Comparison of ENCODE assay signal across 1 cellular context in genomic region chr1:154427173-154428139, GRCh38.
TF ChIP-seq lines count a peak whose summit lies in the region.

No MANE protein-coding gene starts in this region.

TF ChIP-seq in HepG2, 621 proteins besides CTCF, POLR2A, EP300 and RAD21 (continued from another document and continues in another):
- no peak for TF ChIP-seq ZBTB37 (CRISPR knock-in tag; IDR thresholded peaks at IDR 0.05)
- TF ChIP-seq ZNF44 (CRISPR knock-in tag; IDR thresholded peaks at IDR 0.05): 0 out of 2 replicates have a peak, but pooled peaks have one; percentile 79
- no peak for TF ChIP-seq SMAD1 (CRISPR knock-in tag; IDR thresholded peaks at IDR 0.05; ENCODE audit: borderline replicate concordance, low read depth)
- TF ChIP-seq ZNF772 (CRISPR knock-in tag; IDR thresholded peaks at IDR 0.05): 0 out of 2 replicates have a peak, but pooled peaks have one; percentile 37
- TF ChIP-seq FUBP1 (CRISPR knock-in tag; IDR thresholded peaks at IDR 0.05; ENCODE audit: borderline replicate concordance): no peak
- no peak for TF ChIP-seq MEF2D (CRISPR knock-in tag; IDR thresholded peaks at IDR 0.05)
- TF ChIP-seq ATRX (CRISPR knock-in tag; IDR thresholded peaks at IDR 0.05; ENCODE audit: borderline replicate concordance): no peak
- TF ChIP-seq ZBTB25 (CRISPR knock-in tag; IDR thresholded peaks at IDR 0.05): no peak
- TF ChIP-seq ZNF577 (CRISPR knock-in tag; IDR thresholded peaks at IDR 0.05; ENCODE audit: borderline replicate concordance, low read depth): no peak
- no peak for TF ChIP-seq E2F2 (CRISPR knock-in tag; IDR thresholded peaks at IDR 0.05; ENCODE audit: borderline replicate concordance)
- no peak for TF ChIP-seq ZFP41 (CRISPR knock-in tag; IDR thresholded peaks at IDR 0.05; ENCODE audit: borderline replicate concordance)
- TF ChIP-seq DRAP1 (CRISPR knock-in tag; IDR thresholded peaks at IDR 0.05): no peak
- TF ChIP-seq THAP11 (CRISPR knock-in tag; IDR thresholded peaks at IDR 0.05): no peak
- TF ChIP-seq SUZ12 (IDR thresholded peaks at IDR 0.05; ENCODE audit: low read depth, low read length): no peak
- TF ChIP-seq MAF1 (CRISPR knock-in tag; IDR thresholded peaks at IDR 0.05; ENCODE audit: borderline replicate concordance): no peak
- TF ChIP-seq EED (CRISPR knock-in tag; IDR thresholded peaks at IDR 0.05): no peak
- TF ChIP-seq REL (CRISPR knock-in tag; conservative IDR thresholded peaks at IDR 0.05): no peak
- 0 out of 2 replicates have a peak, but pooled peaks have one; percentile 10 for TF ChIP-seq SOX5 (CRISPR knock-in tag; IDR thresholded peaks at IDR 0.05; ENCODE audit: borderline replicate concordance)
- TF ChIP-seq ZNF644 (CRISPR knock-in tag; IDR thresholded peaks at IDR 0.05; ENCODE audit: low read depth): 0 out of 2 replicates have a peak, but pooled peaks have one; percentile 17
- TF ChIP-seq ZNF607 (CRISPR knock-in tag; IDR thresholded peaks at IDR 0.05; ENCODE audit: borderline replicate concordance): no peak
- no peak for TF ChIP-seq JDP2 (CRISPR knock-in tag; IDR thresholded peaks at IDR 0.05; ENCODE audit: borderline replicate concordance)
- peak; percentile 97 for TF ChIP-seq ZNF430 (CRISPR knock-in tag; IDR thresholded peaks at IDR 0.05)
- no peak for TF ChIP-seq NONO (IDR thresholded peaks at IDR 0.05)
- no peak for TF ChIP-seq NONO (CRISPR knock-in tag; conservative IDR thresholded peaks at IDR 0.05)
- TF ChIP-seq SP5 (CRISPR knock-in tag; IDR thresholded peaks at IDR 0.05; ENCODE audit: borderline replicate concordance, low read depth): peak; percentile 62; the same call in 1 of the 2 replicates
- no peak for TF ChIP-seq SOX6 (IDR thresholded peaks at IDR 0.05)
- peak; percentile 33; the same call in 1 of the 2 replicates for TF ChIP-seq SOX6 (CRISPR knock-in tag; IDR thresholded peaks at IDR 0.05)
- TF ChIP-seq ZNF501 (CRISPR knock-in tag; IDR thresholded peaks at IDR 0.05): no peak
- no peak for TF ChIP-seq PAWR (CRISPR knock-in tag; IDR thresholded peaks at IDR 0.05; ENCODE audit: borderline replicate concordance)
- no peak for TF ChIP-seq HMGXB4 (CRISPR knock-in tag; IDR thresholded peaks at IDR 0.05; ENCODE audit: borderline replicate concordance in 1 of 2, low read depth in 1 of 2)
- TF ChIP-seq UBTF (CRISPR knock-in tag; IDR thresholded peaks at IDR 0.05): no peak
- TF ChIP-seq EZH2 (conservative IDR thresholded peaks at IDR 0.05; ENCODE audit: low read depth, low read length): no peak
- no peak for TF ChIP-seq FOXC1 (CRISPR knock-in tag; IDR thresholded peaks at IDR 0.05; ENCODE audit: borderline replicate concordance)
- no peak for TF ChIP-seq TEF (CRISPR knock-in tag; IDR thresholded peaks at IDR 0.05)
- no peak for TF ChIP-seq ZNF24 (IDR thresholded peaks at IDR 0.05)
- TF ChIP-seq GATAD2A (CRISPR knock-in tag; IDR thresholded peaks at IDR 0.05): 0 out of 2 replicates have a peak, but pooled peaks have one; percentile 37
- TF ChIP-seq ZNF749 (CRISPR knock-in tag; IDR thresholded peaks at IDR 0.05; ENCODE audit: borderline replicate concordance): no peak
- TF ChIP-seq PAXIP1 (CRISPR knock-in tag; conservative IDR thresholded peaks at IDR 0.05): no peak
- TF ChIP-seq KLF9 (CRISPR knock-in tag; IDR thresholded peaks at IDR 0.05; ENCODE audit: low read depth): no peak
- TF ChIP-seq ZBTB4 (CRISPR knock-in tag; IDR thresholded peaks at IDR 0.05; ENCODE audit: borderline replicate concordance): no peak
- no peak for TF ChIP-seq ZNF275 (CRISPR knock-in tag; IDR thresholded peaks at IDR 0.05; ENCODE audit: borderline replicate concordance)
- no peak for TF ChIP-seq ARID2 (CRISPR knock-in tag; IDR thresholded peaks at IDR 0.05; ENCODE audit: borderline replicate concordance)
